ENCODE assay signal across 8 cellular contexts in the genomic region with DNA sequence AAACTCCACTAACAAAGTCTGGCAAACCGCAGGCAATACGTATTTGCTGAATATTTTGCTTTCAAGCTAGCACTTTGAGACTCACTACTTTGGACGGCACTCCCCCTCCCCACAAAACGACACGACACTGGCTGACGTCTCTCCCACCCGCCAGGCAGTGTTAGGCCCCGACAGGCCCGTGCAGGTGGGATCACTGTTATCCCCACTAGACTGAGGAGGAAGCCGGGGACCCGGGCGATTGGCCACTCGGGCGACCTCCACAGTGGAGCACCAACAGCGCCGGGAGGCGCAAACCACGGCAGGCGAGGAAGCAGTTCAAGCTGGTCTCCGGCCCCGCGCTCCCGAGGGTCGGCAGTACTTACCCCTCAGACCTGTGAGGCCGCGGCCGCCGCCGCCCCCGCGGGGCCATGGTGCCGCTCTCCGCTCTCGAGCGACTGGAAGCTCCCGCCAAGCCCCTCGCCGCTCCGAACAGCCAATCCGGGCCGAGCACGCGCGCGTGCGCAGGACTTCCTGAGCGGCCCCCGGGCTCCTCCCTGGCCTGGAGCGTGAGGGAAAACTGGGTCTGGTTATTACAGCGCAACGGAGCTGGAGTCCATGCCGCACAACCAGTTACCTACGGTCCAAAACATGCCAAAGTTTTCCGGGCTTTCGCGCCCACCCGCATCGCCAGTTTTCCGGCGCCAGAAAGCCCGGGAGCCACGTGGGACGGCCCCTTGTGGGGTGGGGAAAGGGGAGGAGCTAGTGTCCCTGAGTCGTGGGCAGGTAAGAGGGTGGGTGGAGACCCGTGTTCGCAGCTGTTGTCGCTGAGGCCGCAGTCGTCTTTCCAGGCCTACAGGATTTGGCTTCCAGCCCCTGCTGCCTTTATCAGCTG. TPM values are rescaled to one million over a fixed set of nuclear protein-coding genes. Genes with fewer than 3 reads are reported as not detected.
DNase-seq lines count a peak whose midpoint lies in the region; ATAC-seq and TF ChIP-seq lines count a peak whose summit lies in the region.

A gene with protein sequence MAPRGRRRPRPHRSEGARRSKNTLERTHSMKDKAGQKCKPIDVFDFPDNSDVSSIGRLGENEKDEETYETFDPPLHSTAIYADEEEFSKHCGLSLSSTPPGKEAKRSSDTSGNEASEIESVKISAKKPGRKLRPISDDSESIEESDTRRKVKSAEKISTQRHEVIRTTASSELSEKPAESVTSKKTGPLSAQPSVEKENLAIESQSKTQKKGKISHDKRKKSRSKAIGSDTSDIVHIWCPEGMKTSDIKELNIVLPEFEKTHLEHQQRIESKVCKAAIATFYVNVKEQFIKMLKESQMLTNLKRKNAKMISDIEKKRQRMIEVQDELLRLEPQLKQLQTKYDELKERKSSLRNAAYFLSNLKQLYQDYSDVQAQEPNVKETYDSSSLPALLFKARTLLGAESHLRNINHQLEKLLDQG (minus strand): TSS at position 443 of the 871 bp plus-strand sequence. CDS start 34 bp downstream, at position 409.

- peaks cover 15% of the 10 kb centered on the region for H3K4me1 Mint-ChIP-seq in activated naive CD8-positive, alpha-beta T cell (ENCODE audit: low read depth)
- peaks cover 15% of the 10 kb centered on the region for H3K4me1 Mint-ChIP-seq in glutamatergic neuron (ENCODE audit: low read depth, unreplicated experiment)

- no peaks in the 10 kb centered on the region for H3K27me3 Mint-ChIP-seq in activated naive CD8-positive, alpha-beta T cell
- H3K27me3 Mint-ChIP-seq in glutamatergic neuron (ENCODE audit: unreplicated experiment) = peaks cover 2% of the 10 kb centered on the region

- POLR2A ChIA-PET in GM10248 (lab: Yijun Ruan, JAX) = interaction anchor here (0.6 to 2.4 kb wide), 5 partner anchors 85 to 1830 kb away, joined by 3 to 15 read pairs (median 3); partner anchors contain the start of genes CASP3 and PRIMPOL

- ATAC-seq in HG02623 (IDR thresholded peaks at IDR 0.05; ENCODE audit: unreplicated experiment) = peak; percentile 94

- peak within 1 kb of the TSS; percentile 98 for H2AFZ ChIP-seq in osteoblast (ENCODE audit: low read length)

- H3K9me3 Mint-ChIP-seq in activated naive CD8-positive, alpha-beta T cell (ENCODE audit: low read depth) = no peaks in the 10 kb centered on the region
- peaks cover 2% of the 10 kb centered on the region for H3K9me3 Mint-ChIP-seq in glutamatergic neuron (ENCODE audit: unreplicated experiment)

- peaks cover 33% of the 10 kb centered on the region for H3K79me2 ChIP-seq in osteoblast (ENCODE audit: insufficient read depth, low read length)

- H3K36me3 ChIP-seq in osteoblast (ENCODE audit: insufficient read depth, low read length) = no peaks in the 10 kb centered on the region
- H3K36me3 ChIP-seq in thymus (ENCODE audit: control insufficient read depth, insufficient read depth) = no peaks in the 10 kb centered on the region

- H3K27ac ChIP-seq in osteoblast (ENCODE audit: low read depth, low read length) = peak within 1 kb of the TSS; percentile 65
- peak within 1 kb of the TSS; percentile 38 for H3K27ac ChIP-seq in thymus (ENCODE audit: low read depth)

- no peaks in the 10 kb centered on the region for H3K27me3 ChIP-seq in osteoblast (ENCODE audit: insufficient read depth, low read length)
- H3K27me3 ChIP-seq in thymus (ENCODE audit: control insufficient read depth, insufficient read depth) = no peaks in the 10 kb centered on the region

- H3K9me3 ChIP-seq in osteoblast (ENCODE audit: low read depth, low read length) (no peaks in the 10 kb centered on the region), thymus (ENCODE audit: control insufficient read depth) (no peaks in the 10 kb centered on the region)

- H4K20me1 ChIP-seq in osteoblast (ENCODE audit: insufficient read depth, low read length) = no peaks in the 10 kb centered on the region

- peak within 1 kb of the TSS; percentile 94 for H3K4me3 Mint-ChIP-seq in activated naive CD8-positive, alpha-beta T cell
- peak within 1 kb of the TSS; percentile 98 for H3K4me3 Mint-ChIP-seq in glutamatergic neuron (ENCODE audit: unreplicated experiment)

- DNase-seq in GM10248 (ENCODE audit: extremely low spot score) (peak; percentile 100), NCI-H1105 (lab: John Stamatoyannopoulos, UW) (peak; percentile 93), SKM-1 treated with dmso at 0.1 percent for 144 hours (lab: John Stamatoyannopoulos, UW; ENCODE audit: unreplicated experiment) (peak; percentile 98), glutamatergic neuron (peak; percentile 97), osteoblast (ENCODE audit: insufficient read length, low spot score, missing footprints) (peak; percentile 99)

- under 1% methylated on average over 69 of the region's 69 CpGs for WGBS in thymus

- peak within 1 kb of the TSS; percentile 98 for H3K4me2 ChIP-seq in osteoblast (ENCODE audit: insufficient read depth, low read length)

- CTCF ChIA-PET in GM10248 (lab: Yijun Ruan, JAX) = interaction anchor here (0.9 to 3.6 kb wide), 6 partner anchors 11 to 483 kb away, joined by 3 to 32 read pairs (median 6); no protein-coding TSS in a partner anchor

- no peak for TF ChIP-seq CTCF in GM10248 (IDR thresholded peaks at IDR 0.05; ENCODE audit: control extremely low read depth, extremely low read depth, low read depth, missing control alignments)
- TF ChIP-seq CTCF in glutamatergic neuron (IDR thresholded peaks at IDR 0.05; ENCODE audit: partially characterized antibody, unreplicated experiment) = no peak
- no peak for TF ChIP-seq CTCF in osteoblast (IDR thresholded peaks at IDR 0.05; ENCODE audit: extremely low read depth, low read depth, low read length)

- H3K36me3 Mint-ChIP-seq in activated naive CD8-positive, alpha-beta T cell = no peaks in the 10 kb centered on the region
- no peaks in the 10 kb centered on the region for H3K36me3 Mint-ChIP-seq in glutamatergic neuron (ENCODE audit: unreplicated experiment)

- peak within 1 kb of the TSS; percentile 90 for H3K27ac Mint-ChIP-seq in activated naive CD8-positive, alpha-beta T cell
- H3K27ac Mint-ChIP-seq in glutamatergic neuron (ENCODE audit: unreplicated experiment) = peak within 1 kb of the TSS; percentile 90

- peaks cover 25% of the 10 kb centered on the region for H3K4me1 ChIP-seq in osteoblast (ENCODE audit: insufficient read depth, low read length)
- H3K4me1 ChIP-seq in thymus (ENCODE audit: control insufficient read depth, insufficient read depth, low read length) = peaks cover 8% of the 10 kb centered on the region

- peak within 1 kb of the TSS; percentile 88 for H3K4me3 ChIP-seq in osteoblast (ENCODE audit: insufficient read depth, low read length)
- H3K4me3 ChIP-seq in thymus (ENCODE audit: low read length) = peak within 1 kb of the TSS; percentile 59

RNA-seq across cellular contexts. Expression of the gene that starts here (rescaled TPM):
- total RNA-seq in glutamatergic neuron (ENCODE audit: unreplicated experiment) (18.0 TPM), osteoblast (5.1 and 6.8 TPM in 2 replicates)
- 10.7 TPM for polyA plus RNA-seq in thymus

Comparison
In these comparisons a context has a peak if more than half of its experiments do, and no peak if none do; other contexts are left out.
1. Peak in every context shown above with its lines: DNase-seq, ATAC-seq, H3K4me3 ChIP-seq and H3K27ac ChIP-seq.